ENCODE assay signal across 29 cellular contexts in genomic region chr9:74666625-74667316, GRCh38.
DNase-seq lines count a peak whose midpoint lies in the region; ATAC-seq and TF ChIP-seq lines count a peak whose summit lies in the region.
"Had no signal": no experiment of that assay in that cellular context is flagged by ENCODE, and none has a peak within 500 bp of the region (broad histone marks: within the 10 kb centered on the region; RNA-seq: fewer than 3 reads in every experiment).

No MANE protein-coding gene starts in this region.

- H3K4me1 Mint-ChIP-seq in MCF 10A (ENCODE audit: insufficient read depth, unreplicated experiment) = peaks cover 6% of the 10 kb centered on the region
- H3K4me1 Mint-ChIP-seq: activated CD4-positive, alpha-beta T cell treated with anti-CD3 and anti-CD28 coated beads, Interleukin-2, amount 10 ng/mL, durations not matched to agents 7 days and 5 days; activated naive CD8-positive, alpha-beta T cell treated with anti-CD3 and anti-CD28 coated beads, Interleukin-2, amount 50 U/mL, for 24 hours; CD8-positive, alpha-beta memory T cell; central memory CD8-positive, alpha-beta T cell had no signal

- DNase-seq in MCF 10A (ENCODE audit: unreplicated experiment) (peak; percentile 32), breast epithelium (ENCODE audit: low spot score in 2 of 2) (no peak), epithelial cell of esophagus (ENCODE audit: low read depth) (peak; percentile 20), lower lobe of right lung (no peak), aorta (no peak), NCI-H2227 treated with DMSO at 0.1 percent for 48 hours (lab: John Stamatoyannopoulos, UW) (no peak), SW480 (ENCODE audit: low spot score) (no peak)
- DNase-seq: activated CD4-positive, alpha-beta T cell treated with anti-CD3 and anti-CD28 coated beads, Interleukin-2, amount 10 ng/mL, durations not matched to agents 7 days and 5 days; activated CD8-positive, alpha-beta memory T cell treated with anti-CD3 and anti-CD28 coated beads, Interleukin-2, amount 50 U/mL, for 4 hours; activated effector memory CD4-positive, alpha-beta T cell treated with Interleukin-2 at 50 U/mL for 16 hours; activated naive CD8-positive, alpha-beta T cell treated with anti-CD3 and anti-CD28 coated beads, Interleukin-2, amount 50 U/mL, for 24 hours; CD8-positive, alpha-beta memory T cell; DMS79; KG1; left ventricle myocardium inferior; MV-4-11; NCI-H526; SK-N-SH; stimulated activated CD4-positive, alpha-beta T cell treated with anti-CD3 and anti-CD28 coated beads, Interleukin-2, amount 100 ng/mL, for 48 hours; stimulated activated naive CD4-positive, alpha-beta T cell; thyroid gland; WERI-Rb-1 had no signal

- no peaks in the 10 kb centered on the region for H3K4me1 ChIP-seq in breast epithelium
- H3K4me1 ChIP-seq in lower lobe of right lung = no peaks in the 10 kb centered on the region
- H3K4me1 ChIP-seq in aorta (ENCODE audit: control insufficient read depth in 1 of 2, insufficient read depth in 2 of 2, low read length in 2 of 2) = no peaks in the 10 kb centered on the region
- H3K4me1 ChIP-seq: left ventricle myocardium inferior, thyroid gland had no signal

- intact Hi-C loops in MCF 10A (cut with micrococcal nuclease) = no loop called here
- intact Hi-C loops in breast epithelium (cut with DNase I; ENCODE audit: low total_unique reads) = no loop called here
- intact Hi-C loops in lower lobe of right lung (cut with DNase I) = no loop called here
- intact Hi-C loops in aorta (cut with DNase I) = no loop called here

- H3K9me3 Mint-ChIP-seq in MCF 10A (ENCODE audit: unreplicated experiment) = no peaks in the 10 kb centered on the region
- H3K9me3 Mint-ChIP-seq: activated CD4-positive, alpha-beta T cell treated with anti-CD3 and anti-CD28 coated beads, Interleukin-2, amount 10 ng/mL, durations not matched to agents 7 days and 5 days; activated naive CD8-positive, alpha-beta T cell treated with anti-CD3 and anti-CD28 coated beads, Interleukin-2, amount 50 U/mL, for 24 hours; CD8-positive, alpha-beta memory T cell; central memory CD8-positive, alpha-beta T cell; neural progenitor cell had no signal

- TF ChIP-seq POLR2A in breast epithelium (IDR thresholded peaks at IDR 0.05) = no peak

- no peaks in the 10 kb centered on the region for H3K36me3 Mint-ChIP-seq in MCF 10A (ENCODE audit: insufficient read depth, unreplicated experiment)
- H3K36me3 Mint-ChIP-seq: CD8-positive, alpha-beta memory T cell; neural progenitor cell had no signal

- H3K4me3 ChIP-seq in breast epithelium = no peak overlapping the region
- no peak overlapping the region for H3K4me3 ChIP-seq in epithelial cell of esophagus (ENCODE audit: low read length)
- H3K4me3 ChIP-seq in lower lobe of right lung = no peak overlapping the region
- no peak overlapping the region for H3K4me3 ChIP-seq in aorta (ENCODE audit: low read length in 2 of 2)
- H3K4me3 ChIP-seq: left ventricle myocardium inferior, neural progenitor cell, smooth muscle cell, thyroid gland had no signal

- WGBS in aorta, 2 donors = 77 to 85% methylated on average over 4 of the region's 4 CpGs

- peak; percentile 31 to 35 for ATAC-seq in lower lobe of right lung
- peak; percentile 66 for ATAC-seq in aorta (ENCODE audit: low FRiP score)
- no peak for ATAC-seq in GM19397 (IDR thresholded peaks at IDR 0.05; ENCODE audit: unreplicated experiment)
- ATAC-seq: activated naive CD8-positive, alpha-beta T cell treated with anti-CD3 and anti-CD28 coated beads, Interleukin-2, amount 50 U/mL, for 24 hours had no signal

- TF ChIP-seq CTCF in MCF 10A (IDR thresholded peaks at IDR 0.05; ENCODE audit: unreplicated experiment) = no peak
- TF ChIP-seq CTCF in breast epithelium (IDR thresholded peaks at IDR 0.05) = no peak
- no peak for TF ChIP-seq CTCF in epithelial cell of esophagus (IDR thresholded peaks at IDR 0.05; ENCODE audit: insufficient read depth, low read depth, low read length, missing control alignments)
- TF ChIP-seq CTCF in lower lobe of right lung (IDR thresholded peaks at IDR 0.05) = no peak

- no peak overlapping the region for H3K4me3 Mint-ChIP-seq in MCF 10A (ENCODE audit: unreplicated experiment)
- H3K4me3 Mint-ChIP-seq: activated CD4-positive, alpha-beta T cell treated with anti-CD3 and anti-CD28 coated beads, Interleukin-2, amount 10 ng/mL, durations not matched to agents 7 days and 5 days; activated naive CD8-positive, alpha-beta T cell treated with anti-CD3 and anti-CD28 coated beads, Interleukin-2, amount 50 U/mL, for 24 hours; CD8-positive, alpha-beta memory T cell; central memory CD8-positive, alpha-beta T cell; neural progenitor cell had no signal

- peaks cover 15% of the 10 kb centered on the region for H3K27me3 Mint-ChIP-seq in MCF 10A (ENCODE audit: insufficient read depth, unreplicated experiment)
- H3K27me3 Mint-ChIP-seq: activated CD4-positive, alpha-beta T cell treated with anti-CD3 and anti-CD28 coated beads, Interleukin-2, amount 10 ng/mL, durations not matched to agents 7 days and 5 days; central memory CD8-positive, alpha-beta T cell; progenitor cell of endocrine pancreas had no signal

- no TSS peak for BruUV-seq in MCF 10A (replicated peaks; lab: Mats Ljungman, UMichigan)

- H3K36me3 ChIP-seq in breast epithelium (no peaks in the 10 kb centered on the region), lower lobe of right lung (no peaks in the 10 kb centered on the region), aorta (ENCODE audit: control insufficient read depth in 1 of 2, insufficient read depth in 2 of 2, low read length in 1 of 2) (no peaks in the 10 kb centered on the region)
- H3K36me3 ChIP-seq: neural progenitor cell, thyroid gland had no signal

- H3K9me3 ChIP-seq in breast epithelium (no peaks in the 10 kb centered on the region), lower lobe of right lung (no peaks in the 10 kb centered on the region), aorta (ENCODE audit: control insufficient read depth, low read length) (peaks cover 2% of the 10 kb centered on the region)
- H3K9me3 ChIP-seq: left ventricle myocardium inferior, SK-N-SH, thyroid gland had no signal

- no peak overlapping the region for H3K27ac Mint-ChIP-seq in MCF 10A (ENCODE audit: low read depth, unreplicated experiment)
- H3K27ac Mint-ChIP-seq: activated CD4-positive, alpha-beta T cell treated with anti-CD3 and anti-CD28 coated beads, Interleukin-2, amount 10 ng/mL, durations not matched to agents 7 days and 5 days; activated naive CD8-positive, alpha-beta T cell treated with anti-CD3 and anti-CD28 coated beads, Interleukin-2, amount 50 U/mL, for 24 hours; CD8-positive, alpha-beta memory T cell; neural progenitor cell; progenitor cell of endocrine pancreas had no signal

- H3K27me3 ChIP-seq in breast epithelium = no peaks in the 10 kb centered on the region
- no peaks in the 10 kb centered on the region for H3K27me3 ChIP-seq in lower lobe of right lung (ENCODE audit: low read depth)
- H3K27me3 ChIP-seq in aorta (ENCODE audit: control insufficient read depth in 1 of 2, insufficient read depth in 2 of 2, low read length in 1 of 2) = peaks cover 0 to 1% of the 10 kb centered on the region in 2 donors
- H3K27me3 ChIP-seq: neural progenitor cell, thyroid gland had no signal

- POLR2A ChIA-PET in MCF 10A (lab: Yijun Ruan, JAX) = no interaction called here

- CTCF ChIA-PET in MCF 10A (lab: Yijun Ruan, JAX) = interaction anchor here (0.5 to 2.4 kb wide), 6 partner anchors 23 to 967 kb away, joined by 3 to 6 read pairs (median 4); no protein-coding TSS in a partner anchor

- H3K27ac ChIP-seq in breast epithelium = peak overlapping the region in 1 of 2 donors; percentile 55
- no peak overlapping the region for H3K27ac ChIP-seq in lower lobe of right lung
- H3K27ac ChIP-seq in aorta (ENCODE audit: low read depth in 1 of 2, low read length in 2 of 2) = no peak overlapping the region
- H3K27ac ChIP-seq: 22Rv1, epithelial cell of prostate, left ventricle myocardium inferior, neural progenitor cell, thyroid gland, WERI-Rb-1 had no signal

Comparison
In these comparisons a context has a peak if more than half of its experiments do, and no peak if none do; other contexts are left out.
1. DNase-seq: peak in MCF 10A (single experiment) and epithelial cell of esophagus (single experiment); none in breast epithelium (0 of 2), lower lobe of right lung (single experiment), aorta (0 of 2), NCI-H2227 treated with DMSO at 0.1 percent for 48 hours (single experiment) and SW480 (single experiment).